8 cellular contexts compared by ENCODE assay signal in the genomic region with DNA sequence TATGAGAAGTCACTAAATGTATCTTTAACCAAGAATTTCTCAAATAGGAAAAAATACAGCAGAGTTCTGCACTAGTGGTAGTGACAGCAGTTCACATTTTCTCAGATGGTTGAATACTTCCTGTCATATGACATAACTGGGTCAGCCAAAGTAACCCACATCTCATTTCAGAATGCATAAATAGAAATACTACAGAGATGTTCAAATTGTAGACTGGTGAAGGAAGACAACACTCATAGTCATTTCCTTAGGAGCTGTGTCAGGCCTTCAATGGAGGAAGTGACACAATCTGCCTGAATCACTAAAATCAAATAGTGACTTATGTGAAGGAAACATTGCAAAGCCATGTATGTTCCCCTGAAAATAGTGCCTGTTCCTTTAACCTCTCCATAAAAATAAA. TPM values are rescaled to one million over a fixed set of nuclear protein-coding genes. Genes with fewer than 3 reads are reported as not detected.
A peak's percentile ranks its signal among the peaks of the same experiment; 100 is the strongest.
DNase-seq lines count a peak whose midpoint lies in the region; ATAC-seq and TF ChIP-seq lines count a peak whose summit lies in the region.

No MANE protein-coding gene starts in this region.

- no peaks in the 10 kb centered on the region for H3K27me3 Mint-ChIP-seq in HFFc6 (ENCODE audit: insufficient read depth)
- peaks cover 0 to 2% (median 0%) of the 10 kb centered on the region in 5 donors for H3K27me3 Mint-ChIP-seq in naive thymus-derived CD4-positive, alpha-beta T cell

- H3K9me3 ChIP-seq in naive thymus-derived CD4-positive, alpha-beta T cell (ENCODE audit: control insufficient read depth in 2 of 3, low read length in 3 of 3), result no peaks in the 10 kb centered on the region

- H3K9me3 Mint-ChIP-seq in HFFc6, result no peaks in the 10 kb centered on the region
- no peaks in the 10 kb centered on the region for H3K9me3 Mint-ChIP-seq in naive thymus-derived CD4-positive, alpha-beta T cell

- H3K4me1 ChIP-seq in naive thymus-derived CD4-positive, alpha-beta T cell (ENCODE audit: control insufficient read depth in 2 of 2, insufficient read depth in 2 of 2, low read length in 2 of 2), result peaks cover 18 to 20% of the 10 kb centered on the region in 2 donors

- POLR2A ChIA-PET in naive thymus-derived CD4-positive, alpha-beta T cell (lab: Charles Lee), result interaction anchor here (1.0 kb wide), 1 partner anchor 128 kb away, joined by 3 read pairs; a partner anchor contains a TSS

- ATAC-seq in naive thymus-derived CD4-positive, alpha-beta T cell, result peak; percentile 99

- TF ChIP-seq CTCF in HFFc6 (IDR thresholded peaks at IDR 0.05) (no peak), cardiac fibroblast (IDR thresholded peaks at IDR 0.05; ENCODE audit: low read depth, low read length) (no peak)

- DNase-seq in activated CD4-positive, alpha-beta T cell treated with anti-CD3 and anti-CD28 coated beads for 48 hours, result peak; percentile 5
- no peak for DNase-seq in activated CD4-positive, alpha-beta T cell treated with anti-CD3 and anti-CD28 coated beads, Interleukin-2, amount 50 U/mL, for 4 hours
- DNase-seq in HFFc6 (peak; percentile 48), NCI-H460 (ENCODE audit: extremely low read depth, low read depth) (peak; percentile 48), cardiac fibroblast (ENCODE audit: low read depth in 2 of 2) (peak; percentile 66 to 93), dedifferentiated amniotic fluid mesenchymal stem cell (ENCODE audit: extremely low spot score) (no peak), D341Med (ENCODE audit: low spot score) (no peak)
- peak in 7 of 9 donors; percentile 55 to 81 (median 75) for DNase-seq in naive thymus-derived CD4-positive, alpha-beta T cell

- H3K4me3 ChIP-seq in cardiac fibroblast (replicated peaks in 1 of 2; ENCODE audit: low read depth in 2 of 2, low read length in 2 of 2), result no peak overlapping the region
- no peak overlapping the region for H3K4me3 ChIP-seq in naive thymus-derived CD4-positive, alpha-beta T cell (ENCODE audit: low read length)

- H3K27ac ChIP-seq in naive thymus-derived CD4-positive, alpha-beta T cell (ENCODE audit: low read depth, low read length), result peak overlapping the region; percentile 55

- peak overlapping the region; percentile 68 for H3K27ac Mint-ChIP-seq in HFFc6
- peak overlapping the region; percentile 65 to 93 (median 81) for H3K27ac Mint-ChIP-seq in naive thymus-derived CD4-positive, alpha-beta T cell

- H3K4me3 Mint-ChIP-seq in HFFc6, result no peak overlapping the region; the same call in 1 of the 2 replicates
- peak overlapping the region in 3 of 10 donors; percentile 1 to 26 (median 22) for H3K4me3 Mint-ChIP-seq in naive thymus-derived CD4-positive, alpha-beta T cell

- peaks cover 31% of the 10 kb centered on the region for H3K36me3 Mint-ChIP-seq in HFFc6 (ENCODE audit: low read depth)
- peaks cover 0 to 3% (median 0%) of the 10 kb centered on the region in 5 donors for H3K36me3 Mint-ChIP-seq in naive thymus-derived CD4-positive, alpha-beta T cell

- H3K27me3 ChIP-seq in naive thymus-derived CD4-positive, alpha-beta T cell (ENCODE audit: control insufficient read depth in 2 of 2, insufficient read depth in 2 of 2, low read length in 2 of 2), result no peaks in the 10 kb centered on the region

- H3K4me1 Mint-ChIP-seq in HFFc6 (ENCODE audit: low read depth), result peaks cover 82% of the 10 kb centered on the region
- H3K4me1 Mint-ChIP-seq in naive thymus-derived CD4-positive, alpha-beta T cell, result peaks cover 15 to 37% (median 30%) of the 10 kb centered on the region in 7 donors

- no peaks in the 10 kb centered on the region for H3K36me3 ChIP-seq in naive thymus-derived CD4-positive, alpha-beta T cell (ENCODE audit: control insufficient read depth in 2 of 3, insufficient read depth in 3 of 3, low read length in 3 of 3)

- CTCF ChIA-PET in naive thymus-derived CD4-positive, alpha-beta T cell (lab: Charles Lee), result interaction anchor here (2.2 kb wide), 1 partner anchor 43 kb away, joined by 7 read pairs; no protein-coding TSS in a partner anchor

- intact Hi-C loops in naive thymus-derived CD4-positive, alpha-beta T cell (cut with micrococcal nuclease), result loop anchor here (1.0 to 10.0 kb wide), 7 partner anchors 32 to 366 kb away; a partner anchor contains a TSS

RNA-seq across cellular contexts. Expression of a gene that starts 32.4 kb away (rescaled TPM):
- total RNA-seq in HFFc6 (2021; fragmentation: NEBNext Ultra II Directional; extraction: Animal tissue kit (Norgen Biotek cat#: 25700)), result 100 to 1,000 TPM; 109 to 152 (median 127) TPM
- total RNA-seq in NCI-H460 (2014; rRNA removed; shearing (Covaris generic)), result 62.2 and 62.3 TPM in 2 replicates
- polyA plus RNA-seq in NCI-H460 (2014; cell fraction: nucleus; rRNA removed), result 41.9 and 59.3 TPM in 2 replicates
- total RNA-seq in naive thymus-derived CD4-positive, alpha-beta T cell, result under 1 TPM in 4 of 5 experiments, not detected in 1; 0.13 to 0.58 (median 0.33) TPM
- polyA plus RNA-seq in naive thymus-derived CD4-positive, alpha-beta T cell, result not detected

Comparison
In these comparisons a context has a peak if more than half of its experiments do, and no peak if none do; other contexts are left out.
1. DNase-seq: peak in activated CD4-positive, alpha-beta T cell treated with anti-CD3 and anti-CD28 coated beads for 48 hours (single experiment), HFFc6 (single experiment), NCI-H460 (single experiment), cardiac fibroblast (2 of 2) and naive thymus-derived CD4-positive, alpha-beta T cell (7 of 9); none in activated CD4-positive, alpha-beta T cell treated with anti-CD3 and anti-CD28 coated beads, Interleukin-2, amount 50 U/mL, for 4 hours (0 of 2), dedifferentiated amniotic fluid mesenchymal stem cell (single experiment) and D341Med (single experiment).
2. RNA of a gene that starts 32.4 kb away (total RNA-seq): 109 to 152 TPM in HFFc6 and 62.2 to 62.3 TPM in NCI-H460; 0.13 to 0.58 TPM in naive thymus-derived CD4-positive, alpha-beta T cell; every median in the first group is over 10 times any median in the second.